ENCODE assay signal across 8 cellular contexts in the genomic region with DNA sequence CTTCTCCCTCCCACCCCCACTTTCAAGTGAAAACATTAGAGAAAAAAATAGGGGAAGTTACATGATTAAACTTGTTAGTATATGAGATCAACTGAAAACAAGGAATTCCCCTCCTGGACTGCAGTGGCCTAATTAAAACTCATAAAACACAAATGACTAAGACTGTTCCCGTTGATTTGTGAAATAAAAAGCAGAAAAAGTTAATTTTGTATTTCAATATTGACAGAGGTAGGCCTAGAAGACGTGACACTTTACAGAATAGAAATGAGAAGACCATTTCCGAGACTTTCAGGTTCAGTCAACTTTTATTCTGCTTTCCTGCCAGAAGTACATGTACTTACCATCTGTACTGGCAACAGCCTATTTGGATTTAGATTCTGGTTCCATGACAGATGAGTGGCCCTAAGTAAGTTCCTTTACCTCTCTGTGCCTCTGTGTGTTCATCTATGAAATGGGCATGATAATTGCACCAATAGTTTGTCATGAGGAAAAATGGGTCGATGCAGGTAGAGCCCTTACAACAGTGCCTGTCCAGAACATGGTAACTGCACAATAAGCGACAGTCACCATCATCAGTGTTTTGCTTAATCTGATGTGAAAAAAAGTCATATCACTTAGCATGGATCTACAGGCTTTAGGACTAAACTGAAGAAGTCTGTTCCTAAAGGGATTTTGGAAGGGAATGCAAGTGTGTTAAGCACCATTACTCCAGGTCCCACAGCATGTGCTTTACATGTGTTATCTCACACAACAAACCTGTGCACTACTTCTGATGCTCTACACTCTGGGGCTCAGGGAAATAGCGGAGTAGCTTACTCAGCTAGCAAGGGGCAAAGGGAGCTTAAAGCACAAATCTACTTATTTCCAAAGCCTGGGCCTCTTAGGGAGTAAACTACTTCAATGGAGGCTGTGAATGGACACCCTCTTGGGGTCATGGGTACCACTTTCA.
DNase-seq lines count a peak whose midpoint lies in the region; ATAC-seq, FAIRE-seq and TF ChIP-seq lines count a peak whose summit lies in the region.

No MANE protein-coding gene starts in this region.

- H3K4me1 ChIP-seq in A549 (peaks cover 84% of the 10 kb centered on the region), mammary epithelial cell (ENCODE audit: insufficient read depth, low read length) (peaks cover 66% of the 10 kb centered on the region), ovary (ENCODE audit: insufficient read depth) (no peaks in the 10 kb centered on the region)

- H3K4me3 ChIP-seq in A549 = no peak overlapping the region
- H3K4me3 ChIP-seq in mammary epithelial cell (replicated peaks in 1 of 3; ENCODE audit: insufficient read depth in 1 of 3, low read depth in 2 of 3, low read length in 3 of 3) = peak overlapping the region in 1 of 3 experiments; percentile 3
- H3K4me3 ChIP-seq in ovary = no peak overlapping the region

- CTCF ChIA-PET in A549 (lab: Yijun Ruan, JAX) (interaction anchor here (1.4 kb wide), 1 partner anchor 613 kb away, joined by 4 read pairs; no protein-coding TSS in a partner anchor), mammary epithelial cell (lab: Charles Lee; ENCODE audit: low non-redundant PET) (no interaction called here)

- H3K27me3 ChIP-seq in mammary epithelial cell (ENCODE audit: insufficient read depth, low read length) = no peaks in the 10 kb centered on the region
- no peaks in the 10 kb centered on the region for H3K27me3 ChIP-seq in ovary

- H4K20me1 ChIP-seq in mammary epithelial cell (ENCODE audit: insufficient read depth, low read length) = no peaks in the 10 kb centered on the region

- DNase-seq in A549 (ENCODE audit: low read depth in 1 of 2, low spot score in 1 of 2) (no peak), MV-4-11 (lab: John Stamatoyannopoulos, UW) (peak; percentile 48), mammary epithelial cell (peak; percentile 77), HCEC 1CT (no peak), ovary (no peak)

- 78% methylated on average over 6 of the region's 6 CpGs for WGBS in A549 (ENCODE audit: missing lambda C conversion rate)
- WGBS in mammary epithelial cell (ENCODE audit: low coverage, missing lambda C conversion rate) = 68% methylated on average over 6 of the region's 6 CpGs
- 52 to 64% (median 62%) methylated on average over 6 of the region's 6 CpGs for WGBS in ovary, 3 donors

- TF ChIP-seq CTCF in A549 (IDR thresholded peaks at IDR 0.05) (no peak), mammary epithelial cell (conservative IDR thresholded peaks at IDR 0.05 in 1 of 2, IDR thresholded peaks at IDR 0.05 in 1 of 2; ENCODE audit: extremely low read depth in 1 of 2, insufficient read depth in 1 of 2, low read depth in 1 of 2, low read length in 2 of 2) (no peak), ovary (IDR thresholded peaks at IDR 0.05) (no peak)

- H2AFZ ChIP-seq in mammary epithelial cell (ENCODE audit: low read depth, low read length) = no peak overlapping the region

- dilution Hi-C loops in mammary epithelial cell (cut with HindIII; ENCODE audit: low sequenced_read_pairs) = loop anchor here (25.0 kb wide), 1 partner anchor 276 kb away; no protein-coding TSS in a partner anchor

- TF ChIP-seq EP300 in A549 (IDR thresholded peaks at IDR 0.05) = no peak
- no peak for TF ChIP-seq EP300 in ovary (IDR thresholded peaks at IDR 0.05)

- peak overlapping the region in 1 of 2 experiments; percentile 45; a peak in 2 of 6 replicates for H3K27ac ChIP-seq in A549
- peak overlapping the region; percentile 65 for H3K27ac ChIP-seq in mammary epithelial cell (ENCODE audit: insufficient read depth, low read depth, low read length)
- no peak overlapping the region for H3K27ac ChIP-seq in ovary

- no TSS peak for BruUV-seq in mammary epithelial cell (replicated peaks; lab: Mats Ljungman, UMichigan)

- in situ Hi-C loops in mammary epithelial cell (cut with MboI; ENCODE audit: low sequenced_read_pairs in 2 of 2) = loop anchor here in 1 of 2 donors (25.0 kb wide), 1 partner anchor 426 kb away; no protein-coding TSS in a partner anchor

- peaks cover 32% of the 10 kb centered on the region for H3K36me3 ChIP-seq in mammary epithelial cell (ENCODE audit: insufficient read depth, low read length)
- H3K36me3 ChIP-seq in ovary = no peaks in the 10 kb centered on the region

- TF ChIP-seq RAD21 in A549 (conservative IDR thresholded peaks at IDR 0.05 in 1 of 2, IDR thresholded peaks at IDR 0.05 in 1 of 2) = no peak

- peaks cover 97% of the 10 kb centered on the region for H3K79me2 ChIP-seq in mammary epithelial cell (ENCODE audit: insufficient read depth, low read length)

- H3K9me3 ChIP-seq in A549 (no peaks in the 10 kb centered on the region), mammary epithelial cell (replicated peaks; ENCODE audit: insufficient read depth, low read length) (no peaks in the 10 kb centered on the region), ovary (no peaks in the 10 kb centered on the region)

- FAIRE-seq in A549 (lab: Jason Lieb, UNC) = peak; percentile 39

- peak overlapping the region; percentile 30 for H3K9ac ChIP-seq in mammary epithelial cell (ENCODE audit: insufficient read depth, low read length)

- TF ChIP-seq POLR2A in A549 (IDR thresholded peaks at IDR 0.05; ENCODE audit: low read length) (no peak), ovary (IDR thresholded peaks at IDR 0.05) (no peak)

- POLR2A ChIA-PET in A549 (lab: Yijun Ruan, JAX) = no interaction called here

- intact Hi-C loops in mammary epithelial cell (cut with micrococcal nuclease) = no loop called here
- intact Hi-C loops in ovary (cut with DNase I) = no loop called here

- H3K4me2 ChIP-seq in A549 (peak overlapping the region; percentile 27; the same call in 2 of the 3 replicates), mammary epithelial cell (ENCODE audit: insufficient read depth, low read depth, low read length) (peak overlapping the region; percentile 59)

- ATAC-seq in A549 = no peak
- ATAC-seq in GM18511 (IDR thresholded peaks at IDR 0.05; ENCODE audit: unreplicated experiment) = peak; percentile 30
- ATAC-seq in GM21576 (IDR thresholded peaks at IDR 0.05; ENCODE audit: unreplicated experiment) = no peak
- no peak for ATAC-seq in GM18873 (IDR thresholded peaks at IDR 0.05; ENCODE audit: low FRiP score, unreplicated experiment)

TF ChIP-seq in A549, 52 proteins besides CTCF, POLR2A, EP300 and RAD21:
- no peak for TF ChIP-seq KDM1A (IDR thresholded peaks at IDR 0.05; ENCODE audit: low read depth)
- no peak for TF ChIP-seq EHMT2 (IDR thresholded peaks at IDR 0.05; ENCODE audit: low read depth)
- no peak for TF ChIP-seq TFCP2L1 (CRISPR knock-in tag; IDR thresholded peaks at IDR 0.05)
- TF ChIP-seq, protein P1, sequence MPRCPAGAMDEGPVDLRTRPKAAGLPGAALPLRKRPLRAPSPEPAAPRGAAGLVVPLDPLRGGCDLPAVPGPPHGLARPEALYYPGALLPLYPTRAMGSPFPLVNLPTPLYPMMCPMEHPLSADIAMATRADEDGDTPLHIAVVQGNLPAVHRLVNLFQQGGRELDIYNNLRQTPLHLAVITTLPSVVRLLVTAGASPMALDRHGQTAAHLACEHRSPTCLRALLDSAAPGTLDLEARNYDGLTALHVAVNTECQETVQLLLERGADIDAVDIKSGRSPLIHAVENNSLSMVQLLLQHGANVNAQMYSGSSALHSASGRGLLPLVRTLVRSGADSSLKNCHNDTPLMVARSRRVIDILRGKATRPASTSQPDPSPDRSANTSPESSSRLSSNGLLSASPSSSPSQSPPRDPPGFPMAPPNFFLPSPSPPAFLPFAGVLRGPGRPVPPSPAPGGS (IDR thresholded peaks at IDR 0.05) = no peak
- TF ChIP-seq RFX5 (IDR thresholded peaks at IDR 0.05) = no peak
- TF ChIP-seq, protein P2, sequence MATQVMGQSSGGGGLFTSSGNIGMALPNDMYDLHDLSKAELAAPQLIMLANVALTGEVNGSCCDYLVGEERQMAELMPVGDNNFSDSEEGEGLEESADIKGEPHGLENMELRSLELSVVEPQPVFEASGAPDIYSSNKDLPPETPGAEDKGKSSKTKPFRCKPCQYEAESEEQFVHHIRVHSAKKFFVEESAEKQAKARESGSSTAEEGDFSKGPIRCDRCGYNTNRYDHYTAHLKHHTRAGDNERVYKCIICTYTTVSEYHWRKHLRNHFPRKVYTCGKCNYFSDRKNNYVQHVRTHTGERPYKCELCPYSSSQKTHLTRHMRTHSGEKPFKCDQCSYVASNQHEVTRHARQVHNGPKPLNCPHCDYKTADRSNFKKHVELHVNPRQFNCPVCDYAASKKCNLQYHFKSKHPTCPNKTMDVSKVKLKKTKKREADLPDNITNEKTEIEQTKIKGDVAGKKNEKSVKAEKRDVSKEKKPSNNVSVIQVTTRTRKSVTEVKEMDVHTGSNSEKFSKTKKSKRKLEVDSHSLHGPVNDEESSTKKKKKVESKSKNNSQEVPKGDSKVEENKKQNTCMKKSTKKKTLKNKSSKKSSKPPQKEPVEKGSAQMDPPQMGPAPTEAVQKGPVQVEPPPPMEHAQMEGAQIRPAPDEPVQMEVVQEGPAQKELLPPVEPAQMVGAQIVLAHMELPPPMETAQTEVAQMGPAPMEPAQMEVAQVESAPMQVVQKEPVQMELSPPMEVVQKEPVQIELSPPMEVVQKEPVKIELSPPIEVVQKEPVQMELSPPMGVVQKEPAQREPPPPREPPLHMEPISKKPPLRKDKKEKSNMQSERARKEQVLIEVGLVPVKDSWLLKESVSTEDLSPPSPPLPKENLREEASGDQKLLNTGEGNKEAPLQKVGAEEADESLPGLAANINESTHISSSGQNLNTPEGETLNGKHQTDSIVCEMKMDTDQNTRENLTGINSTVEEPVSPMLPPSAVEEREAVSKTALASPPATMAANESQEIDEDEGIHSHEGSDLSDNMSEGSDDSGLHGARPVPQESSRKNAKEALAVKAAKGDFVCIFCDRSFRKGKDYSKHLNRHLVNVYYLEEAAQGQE (IDR thresholded peaks at IDR 0.05) = no peak
- no peak for TF ChIP-seq PHF8 (IDR thresholded peaks at IDR 0.05; ENCODE audit: borderline replicate concordance, low read depth)
- no peak for TF ChIP-seq JUNB (IDR thresholded peaks at IDR 0.05)
- no peak for TF ChIP-seq MYC (IDR thresholded peaks at IDR 0.05; ENCODE audit: borderline replicate concordance, low read length)
- TF ChIP-seq FOSL2 (IDR thresholded peaks at IDR 0.05) = no peak
- TF ChIP-seq FOSL2 (CRISPR knock-in tag; IDR thresholded peaks at IDR 0.05) = no peak

Comparison
In these comparisons a context has a peak if more than half of its experiments do, and no peak if none do; other contexts are left out.
1. DNase-seq: peak in MV-4-11 (single experiment) and mammary epithelial cell (single experiment); none in A549 (0 of 2), HCEC 1CT (single experiment) and ovary (0 of 5).